ENCODE assay signal across 8 cellular contexts in the genomic region with DNA sequence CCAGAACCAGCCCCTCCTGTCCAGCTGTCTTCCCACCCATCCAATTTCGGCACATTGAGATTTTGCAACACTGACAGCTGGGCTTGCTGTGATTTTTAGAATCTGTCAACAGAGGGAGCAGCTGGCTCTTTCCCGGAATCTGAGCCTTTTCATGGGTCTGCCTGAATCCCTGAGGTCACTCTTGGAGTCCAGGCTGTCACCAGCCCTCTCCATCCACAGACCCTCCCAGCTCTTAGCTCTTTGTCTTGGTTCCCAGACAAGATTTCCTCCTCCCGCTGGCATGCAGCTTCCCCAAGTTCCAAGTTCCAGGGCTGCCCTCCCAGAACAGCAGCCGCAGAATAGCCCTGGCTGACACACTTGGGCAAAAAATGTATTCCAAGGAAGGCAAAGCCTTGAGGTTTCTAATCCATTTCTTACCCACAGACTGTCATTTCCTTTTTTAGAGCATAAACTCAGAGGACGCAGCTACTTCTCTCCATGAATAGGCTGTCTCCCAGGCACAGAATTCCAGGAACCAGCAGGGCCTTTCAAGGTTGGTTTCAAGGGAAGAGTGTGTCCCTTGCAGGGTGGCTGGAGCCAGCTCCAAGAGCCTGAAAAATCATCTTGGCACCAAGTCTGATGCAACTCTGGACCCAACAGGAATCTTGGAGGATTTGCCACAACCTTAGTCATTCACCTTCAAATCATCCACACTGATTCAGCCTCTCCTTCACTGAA. TPM values are rescaled to one million over a fixed set of nuclear protein-coding genes. Genes with fewer than 3 reads are reported as not detected.
A peak's percentile ranks its signal among the peaks of the same experiment; 100 is the strongest.
DNase-seq lines count a peak whose midpoint lies in the region; ATAC-seq and TF ChIP-seq lines count a peak whose summit lies in the region.

No MANE protein-coding gene starts in this region.

- H3K79me2 ChIP-seq in HCT116 (ENCODE audit: insufficient read depth, low read length) (no peaks in the 10 kb centered on the region), MM.1S (ENCODE audit: low read length) (no peaks in the 10 kb centered on the region), Karpas-422 (ENCODE audit: low read length) (no peaks in the 10 kb centered on the region)

- H3K27me3 Mint-ChIP-seq in WTC11 (ENCODE audit: low read depth), result peaks cover 6% of the 10 kb centered on the region

- H3K4me1 Mint-ChIP-seq in WTC11, result peaks cover 20% of the 10 kb centered on the region

- peak; percentile 31 for DNase-seq in HCT116 (ENCODE audit: low read depth, low spot score)
- DNase-seq in WTC11 (ENCODE audit: low spot score), result no peak
- peak; percentile 78 for DNase-seq in right atrium auricular region (ENCODE audit: low spot score)
- peak; percentile 35 for DNase-seq in stomach
- no peak for DNase-seq in MM.1S
- no peak for DNase-seq in Karpas-422

- TF ChIP-seq EP300 in stomach (IDR thresholded peaks at IDR 0.05), result peak; percentile 21

- no peaks in the 10 kb centered on the region for H3F3A ChIP-seq in MM.1S (ENCODE audit: insufficient read depth, low read length)

- H3K4me3 ChIP-seq in HCT116 (replicated peaks in 1 of 2; ENCODE audit: low read depth in 1 of 2, low read length in 2 of 2), result no peak overlapping the region
- no peak overlapping the region for H3K4me3 ChIP-seq in right atrium auricular region
- no peak overlapping the region for H3K4me3 ChIP-seq in stomach
- H3K4me3 ChIP-seq in MM.1S (ENCODE audit: low read length), result no peak overlapping the region
- H3K4me3 ChIP-seq in Karpas-422 (ENCODE audit: low read length), result no peak overlapping the region

- H3K36me3 ChIP-seq in HCT116 (ENCODE audit: control insufficient read depth in 1 of 2, insufficient read depth in 2 of 2, low read length in 2 of 2), result no peaks in the 10 kb centered on the region
- H3K36me3 ChIP-seq in right atrium auricular region, result no peaks in the 10 kb centered on the region
- H3K36me3 ChIP-seq in stomach, result no peaks in the 10 kb centered on the region
- H3K36me3 ChIP-seq in MM.1S (replicated peaks; ENCODE audit: insufficient read depth, low read length), result no peaks in the 10 kb centered on the region
- H3K36me3 ChIP-seq in Karpas-422 (ENCODE audit: insufficient read depth, low read length), result no peaks in the 10 kb centered on the region

- H3K27me3 ChIP-seq in HCT116 (ENCODE audit: insufficient read depth, low read length), result no peaks in the 10 kb centered on the region
- H3K27me3 ChIP-seq in right atrium auricular region, result no peaks in the 10 kb centered on the region
- no peaks in the 10 kb centered on the region for H3K27me3 ChIP-seq in stomach
- H3K27me3 ChIP-seq in MM.1S (replicated peaks; ENCODE audit: insufficient read depth, low read length), result no peaks in the 10 kb centered on the region
- no peaks in the 10 kb centered on the region for H3K27me3 ChIP-seq in Karpas-422 (ENCODE audit: low read length)

- RAD21 ChIA-PET in HCT116 (lab: Charles Lee; ENCODE audit: low non-redundant PET in 1 of 2, low total read pairs in 2 of 2, uncharacterized antibody in 2 of 2, unreplicated experiment in 2 of 2), result interaction anchor here in 1 of 2 experiments (1.5 kb wide), 1 partner anchor 23 kb away, joined by 6 read pairs; no protein-coding TSS in a partner anchor

- WGBS in stomach, 5 donors, result 28 to 39% (median 38%) methylated on average over 5 of the region's 5 CpGs

- H3K4me1 ChIP-seq in HCT116 (ENCODE audit: control insufficient read depth in 1 of 2, insufficient read depth in 2 of 2, low read length in 2 of 2), result peaks cover 15 to 57% of the 10 kb centered on the region in 2 experiments
- H3K4me1 ChIP-seq in right atrium auricular region, result no peaks in the 10 kb centered on the region
- H3K4me1 ChIP-seq in stomach, result peaks cover 0 to 40% (median 22%) of the 10 kb centered on the region in 4 donors
- no peaks in the 10 kb centered on the region for H3K4me1 ChIP-seq in MM.1S (ENCODE audit: low read length)
- H3K4me1 ChIP-seq in Karpas-422 (ENCODE audit: low read length), result peaks cover 25% of the 10 kb centered on the region

- H3K4me2 ChIP-seq in HCT116 (ENCODE audit: low read length), result 0 out of 2 replicates have a peak overlapping the region, but pooled peaks have one; percentile 21
- no peak overlapping the region for H3K4me2 ChIP-seq in MM.1S (ENCODE audit: low read depth, low read length)
- H3K4me2 ChIP-seq in Karpas-422 (ENCODE audit: low read depth, low read length, poor library complexity, severe bottlenecking), result no peak overlapping the region

- no peak overlapping the region for H3K4me3 Mint-ChIP-seq in WTC11

- no peaks in the 10 kb centered on the region for H3K36me3 Mint-ChIP-seq in WTC11

- CTCF ChIA-PET in HCT116 (lab: Charles Lee) (interaction anchor here (1.0 to 1.2 kb wide), 4 partner anchors 23 to 49 kb away, joined by 4 to 8 read pairs (median 6); no protein-coding TSS in a partner anchor), WTC11 (lab: Charles Lee) (interaction anchor here (0.7 to 3.6 kb wide), 13 partner anchors 10 to 65 kb away, joined by 3 to 31 read pairs (median 6); a partner anchor contains a TSS)

- H3K9ac ChIP-seq in HCT116 (ENCODE audit: low read length) (no peak overlapping the region), MM.1S (ENCODE audit: low read length) (no peak overlapping the region), Karpas-422 (ENCODE audit: low read length) (no peak overlapping the region)

- H3K9me3 ChIP-seq in HCT116 (ENCODE audit: control insufficient read depth in 1 of 2, insufficient read depth in 1 of 2, low read depth in 1 of 2, low read length in 2 of 2) (no peaks in the 10 kb centered on the region), right atrium auricular region (no peaks in the 10 kb centered on the region), stomach (no peaks in the 10 kb centered on the region), MM.1S (replicated peaks; ENCODE audit: insufficient read depth, low read length) (no peaks in the 10 kb centered on the region), Karpas-422 (ENCODE audit: low read length) (no peaks in the 10 kb centered on the region)

- peak; percentile 33 to 53 (median 42); a peak in 4 of 6 replicates for TF ChIP-seq CTCF in HCT116 (IDR thresholded peaks at IDR 0.05 in 2 of 3, conservative IDR thresholded peaks at IDR 0.05 in 1 of 3; ENCODE audit: borderline replicate concordance in 1 of 3, insufficient read depth in 1 of 3, low read depth in 2 of 3, low read length in 2 of 3)
- no peak for TF ChIP-seq CTCF in WTC11 (IDR thresholded peaks at IDR 0.05)
- peak in 1 of 2 donors; percentile 48 for TF ChIP-seq CTCF in right atrium auricular region (IDR thresholded peaks at IDR 0.05)
- TF ChIP-seq CTCF in stomach (IDR thresholded peaks at IDR 0.05), result peak in 2 of 7 experiments; percentile 12 to 21
- no peak for TF ChIP-seq CTCF in MM.1S (IDR thresholded peaks at IDR 0.05; ENCODE audit: low read length)

- ATAC-seq in HCT116, result peak; percentile 75
- ATAC-seq in WTC11, result peak; percentile 90
- ATAC-seq in HG03159 (IDR thresholded peaks at IDR 0.05; ENCODE audit: unreplicated experiment), result no peak
- ATAC-seq in GM18520 (IDR thresholded peaks at IDR 0.05; ENCODE audit: unreplicated experiment), result no peak

- H3K9me2 ChIP-seq in HCT116 (ENCODE audit: insufficient read depth) (no peaks in the 10 kb centered on the region), MM.1S (replicated peaks; ENCODE audit: insufficient read depth, low read length) (no peaks in the 10 kb centered on the region), Karpas-422 (replicated peaks; ENCODE audit: insufficient read depth, low read length) (no peaks in the 10 kb centered on the region)

- no peak overlapping the region for H3K27ac Mint-ChIP-seq in WTC11

- intact Hi-C loops in HCT116 (cut with micrococcal nuclease) (no loop called here), stomach (cut with DNase I; ENCODE audit: low total_unique reads) (no loop called here)

- H4K20me1 ChIP-seq in HCT116 (ENCODE audit: insufficient read depth) (no peaks in the 10 kb centered on the region), MM.1S (ENCODE audit: insufficient read depth, low read length) (no peaks in the 10 kb centered on the region), Karpas-422 (ENCODE audit: insufficient read depth, low read depth, low read length) (no peaks in the 10 kb centered on the region)

- no TSS peak for BruUV-seq in HCT116 (replicated peaks; lab: Mats Ljungman, UMichigan)

- TF ChIP-seq POLR2A in HCT116 (IDR thresholded peaks at IDR 0.05; ENCODE audit: borderline replicate concordance, extremely low read depth, insufficient read depth, insufficient read length) (no peak), stomach (IDR thresholded peaks at IDR 0.05) (no peak)

- peak; percentile 55 for TF ChIP-seq RAD21 in HCT116 (IDR thresholded peaks at IDR 0.05; ENCODE audit: low read depth)

- H2AFZ ChIP-seq in HCT116 (ENCODE audit: low read depth, low read length, poor library complexity, severe bottlenecking), result peak overlapping the region; percentile 74
- H2AFZ ChIP-seq in MM.1S (ENCODE audit: low read length), result no peak overlapping the region
- no peak overlapping the region for H2AFZ ChIP-seq in Karpas-422 (ENCODE audit: low read length)

- no peak overlapping the region for H3K27ac ChIP-seq in HCT116 (ENCODE audit: low read depth, low read length)
- peak overlapping the region; percentile 8 to 38 for H3K27ac ChIP-seq in right atrium auricular region
- peak overlapping the region in 4 of 5 donors; percentile 35 to 81 (median 70) for H3K27ac ChIP-seq in stomach
- H3K27ac ChIP-seq in MM.1S (ENCODE audit: low read length), result no peak overlapping the region
- no peak overlapping the region for H3K27ac ChIP-seq in Karpas-422 (ENCODE audit: low read length)

- POLR2A ChIA-PET in HCT116 (lab: Charles Lee), result no interaction called here
- POLR2A ChIA-PET in WTC11 (lab: Charles Lee), result no interaction called here

- H3K9me3 Mint-ChIP-seq in WTC11, result no peaks in the 10 kb centered on the region

TF ChIP-seq in HCT116, 20 proteins besides CTCF, POLR2A, EP300 and RAD21 (continues in another document):
- TF ChIP-seq FOSL1 (IDR thresholded peaks at IDR 0.05; ENCODE audit: low read depth), result no peak

TF ChIP-seq in WTC11, 78 proteins besides CTCF, POLR2A, EP300 and RAD21 (continues in another document):
- TF ChIP-seq MXD4 (CRISPR knock-in tag; IDR thresholded peaks at IDR 0.05; ENCODE audit: borderline replicate concordance), result no peak

RNA-seq across cellular contexts. Expression of a gene that starts 7.1 kb away (rescaled TPM):
- total RNA-seq in HCT116 (2021; ENCODE audit: unreplicated experiment) (4.4 TPM), WTC11 (2021) (0.41 to 0.74 TPM (median 0.44 TPM) in 3 replicates), right atrium auricular region (not detected), stomach (100 to 1,000 TPM in 1 of 5 donors, 1 to 10 TPM in 1, under 1 TPM in 2, not detected in 1; 0.55 to 130 (median 5.2) TPM)
- polyA plus RNA-seq in HCT116 (2012), result 6.1 and 6.5 TPM in 2 replicates
- polyA plus RNA-seq in stomach, result 1 to 10 TPM in 2 of 3 donors, under 1 TPM in 1; 0.76 to 5.7 (median 1.6) TPM
- total RNA-seq in Karpas-422 (2014; rRNA removed; shearing (Covaris generic); ENCODE audit: low replicate concordance), result not detected in 2 replicates

RNA-seq across cellular contexts. Expression of a gene that starts 25.4 kb away (rescaled TPM):
- total RNA-seq in HCT116 (2021; ENCODE audit: unreplicated experiment) (not detected), WTC11 (2021) (0.30 to 0.42 TPM (median 0.37 TPM) in 3 replicates), right atrium auricular region (not detected), stomach (not detected)
- polyA plus RNA-seq in HCT116 (2012), result not detected in 2 replicates
- polyA plus RNA-seq in stomach, result not detected
- total RNA-seq in Karpas-422 (2014; rRNA removed; shearing (Covaris generic); ENCODE audit: low replicate concordance), result not detected in 2 replicates

Comparison
In these comparisons a context has a peak if more than half of its experiments do, and no peak if none do; other contexts are left out.
1. ATAC-seq: peak in HCT116 (single experiment) and WTC11 (single experiment); none in HG03159 (single experiment) and GM18520 (single experiment).
2. DNase-seq: peak in HCT116 (single experiment), right atrium auricular region (single experiment) and stomach (single experiment); none in WTC11 (single experiment), MM.1S (single experiment) and Karpas-422 (single experiment).
3. H3K27ac ChIP-seq: peak in right atrium auricular region (2 of 2) and stomach (4 of 5); none in HCT116 (single experiment), MM.1S (single experiment) and Karpas-422 (single experiment).
4. CTCF ChIP-seq: peak in HCT116 (3 of 3); none in WTC11 (single experiment) and MM.1S (single experiment).